ENCODE assay signal across 35 cellular contexts in genomic region chr14:41295734-41296133, GRCh38.
"Had no signal": no experiment of that assay in that cellular context is flagged by ENCODE, and none has a peak within 500 bp of the region (broad histone marks: within the 10 kb centered on the region; RNA-seq: fewer than 3 reads in every experiment).

No MANE protein-coding gene starts in this region.

- H3K4me2 ChIP-seq: KMS-11 had no signal

- H3K9me3 ChIP-seq: MG63 had no signal

- H3K36me3 ChIP-seq: MG63 had no signal

- H3K27ac ChIP-seq: KMS-11 had no signal

- H3K27me3 ChIP-seq: MG63 had no signal

- DNase-seq: Karpas-422, Kasumi-1, KG1, MG63, MM.1S, MV-4-11, NCI-H1048, NCI-H1092, NCI-H1092 treated with DMSO at 0.1 percent for 48 hours, NCI-H1105, NCI-H1105 treated with DMSO at 0.1 percent for 48 hours, NCI-H1417, NCI-H1417 treated with DMSO at 0.1 percent for 48 hours, NCI-H1436, NCI-H1436 treated with DMSO at 0.1 percent for 48 hours, NCI-H146, NCI-H1694, NCI-H1694 treated with DMSO at 0.1 percent for 48 hours, NCI-H187, NCI-H187 treated with DMSO at 0.1 percent for 48 hours, NCI-H1930, NCI-H2029, NCI-H2029 treated with DMSO at 0.1 percent for 48 hours, NCI-H2081, NCI-H2081 treated with DMSO at 0.1 percent for 48 hours, NCI-H2107, NCI-H2171, NCI-H2171 treated with DMSO at 0.1 percent for 48 hours, NCI-H2227 treated with DMSO at 0.1 percent for 48 hours, NCI-H226, NCI-H345, NCI-H446, NCI-H446 treated with DMSO at 0.1 percent for 48 hours, NCI-H510A had no signal

- H3K4me3 ChIP-seq: MG63 had no signal

- H3K9ac ChIP-seq: KMS-11 had no signal
